Comparison of ENCODE assay signal across 11 cellular contexts in the genomic region with DNA sequence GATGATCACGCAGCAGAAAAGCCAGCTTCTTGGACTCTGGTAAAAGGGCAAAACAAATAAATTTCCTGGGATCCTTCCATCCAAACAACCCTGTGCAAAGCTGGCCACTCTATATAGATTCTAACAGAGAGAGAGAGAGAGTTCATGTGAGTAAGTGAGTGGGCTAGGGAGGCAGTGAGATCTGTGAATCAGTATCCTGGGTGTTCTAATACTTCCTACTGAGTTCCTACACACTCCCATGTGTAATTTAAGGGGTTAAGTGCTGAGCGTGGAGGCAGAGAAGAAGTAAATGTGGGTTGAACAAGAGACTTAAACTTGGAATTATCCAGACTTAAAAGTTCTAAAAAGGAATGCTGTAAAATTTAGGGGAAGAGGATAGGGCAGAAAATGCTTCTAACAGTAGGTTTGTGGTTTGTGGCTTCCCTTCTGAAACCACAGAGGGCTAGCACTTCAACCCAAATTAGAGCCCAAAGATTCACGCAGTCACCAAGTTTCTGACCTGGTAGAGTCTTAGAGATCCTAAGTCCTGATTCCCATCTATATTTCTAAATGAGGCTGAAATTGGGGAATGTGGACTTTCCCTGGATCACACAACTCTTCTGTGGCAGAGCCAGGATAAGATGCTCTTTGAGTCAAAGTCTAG.
DNase-seq lines count a peak whose midpoint lies in the region; ATAC-seq and TF ChIP-seq lines count a peak whose summit lies in the region.
"Had no signal": no experiment of that assay in that cellular context is flagged by ENCODE, and none has a peak within 500 bp of the region (broad histone marks: within the 10 kb centered on the region; RNA-seq: fewer than 3 reads in every experiment).

No MANE protein-coding gene starts in this region.

- intact Hi-C loops in left colon (cut with DNase I, micrococcal nuclease) (no loop called here), head of caudate nucleus (cut with DNase I) (no loop called here)

- TF ChIP-seq CTCF in AG10803 (conservative IDR thresholded peaks at IDR 0.05; ENCODE audit: low read length), result no peak
- no peak for TF ChIP-seq CTCF in SK-N-SH (IDR thresholded peaks at IDR 0.05)
- TF ChIP-seq CTCF in RWPE1 (conservative IDR thresholded peaks at IDR 0.05; ENCODE audit: low read depth), result no peak

- CTCF ChIA-PET in SK-N-SH (lab: Yijun Ruan, JAX), result no interaction called here
- CTCF ChIA-PET in RWPE1 (lab: Yijun Ruan, JAX), result no interaction called here

- no peak for TF ChIP-seq EP300 in SK-N-SH (IDR thresholded peaks at IDR 0.05; ENCODE audit: borderline replicate concordance in 1 of 2, low read depth in 1 of 2, low read length in 1 of 2)

- no peaks in the 10 kb centered on the region for H3K9me3 ChIP-seq in SK-N-SH
- H3K9me3 ChIP-seq: upper lobe of right lung had no signal

- no peak overlapping the region for H3K9ac ChIP-seq in SK-N-SH

- H3K4me3 ChIP-seq in AG10803 (ENCODE audit: low read length) (no peak overlapping the region), SK-N-SH (ENCODE audit: low read depth in 2 of 2, low read length in 1 of 2) (no peak overlapping the region)
- H3K4me3 ChIP-seq: upper lobe of right lung had no signal

- H3K36me3 ChIP-seq in SK-N-SH (replicated peaks in 1 of 2; ENCODE audit: control insufficient read depth in 1 of 2, insufficient read depth in 2 of 2, low read length in 1 of 2), result no peaks in the 10 kb centered on the region
- H3K36me3 ChIP-seq: upper lobe of right lung had no signal

- POLR2A ChIA-PET in SK-N-SH (lab: Yijun Ruan, JAX), result no interaction called here
- POLR2A ChIA-PET in RWPE1 (lab: Yijun Ruan, JAX; ENCODE audit: low non-redundant PET), result no interaction called here

- no peak overlapping the region; the same call in 1 of the 2 replicates for H3K4me2 ChIP-seq in SK-N-SH

- TF ChIP-seq RAD21 in SK-N-SH (IDR thresholded peaks at IDR 0.05; ENCODE audit: low read length), result no peak

- no peak overlapping the region for H3K27ac ChIP-seq in SK-N-SH (ENCODE audit: low read depth in 2 of 2, low read length in 1 of 2)
- no peak overlapping the region for H3K27ac ChIP-seq in RWPE1
- H3K27ac ChIP-seq: upper lobe of right lung had no signal

- H3F3A ChIP-seq in SK-N-SH (replicated peaks; ENCODE audit: insufficient read depth), result no peaks in the 10 kb centered on the region

- peaks cover 0 to 18% of the 10 kb centered on the region in 2 experiments; a peak in 3 of 4 replicates for H3K4me1 ChIP-seq in SK-N-SH (ENCODE audit: control insufficient read depth in 1 of 2, insufficient read depth in 2 of 2, low read depth in 1 of 2, low read length in 1 of 2)
- H3K4me1 ChIP-seq: upper lobe of right lung had no signal

- ATAC-seq in GM19438 (IDR thresholded peaks at IDR 0.05; ENCODE audit: low read depth, unreplicated experiment) (peak; percentile 56), HG03095 (IDR thresholded peaks at IDR 0.05; ENCODE audit: unreplicated experiment) (peak; percentile 64), left colon (no peak)
- ATAC-seq: natural killer cell treated with Interleukin-12 subunit alpha and Interleukin-12 subunit beta and Interleukin-15 and Interleukin-18, amount 100 ng/mL, for 72 hours; upper lobe of right lung had no signal

- no peaks in the 10 kb centered on the region for H3K79me2 ChIP-seq in SK-N-SH (ENCODE audit: insufficient read depth)

- no peaks in the 10 kb centered on the region for H3K9me2 ChIP-seq in SK-N-SH

- WGBS in SK-N-SH (ENCODE audit: low lambda C conversion rate), result 42% methylated on average over 3 of the region's 3 CpGs

- DNase-seq in AG10803 (ENCODE audit: low read depth) (peak; percentile 72), SK-N-SH (no peak), left colon (no peak), RWPE1 (ENCODE audit: low spot score) (no peak), D341Med (ENCODE audit: low spot score) (no peak), head of caudate nucleus (no peak)
- DNase-seq: NCI-H1694 treated with DMSO at 0.1 percent for 48 hours, upper lobe of right lung had no signal

- H2AFZ ChIP-seq in SK-N-SH (ENCODE audit: low read depth), result no peak overlapping the region

- H4K20me1 ChIP-seq in SK-N-SH (ENCODE audit: insufficient read depth), result no peaks in the 10 kb centered on the region

- H3K27me3 ChIP-seq in SK-N-SH (ENCODE audit: insufficient read depth), result no peaks in the 10 kb centered on the region

TF ChIP-seq in SK-N-SH, 30 proteins besides CTCF, POLR2A, EP300 and RAD21:
- TF ChIP-seq, protein P1, sequence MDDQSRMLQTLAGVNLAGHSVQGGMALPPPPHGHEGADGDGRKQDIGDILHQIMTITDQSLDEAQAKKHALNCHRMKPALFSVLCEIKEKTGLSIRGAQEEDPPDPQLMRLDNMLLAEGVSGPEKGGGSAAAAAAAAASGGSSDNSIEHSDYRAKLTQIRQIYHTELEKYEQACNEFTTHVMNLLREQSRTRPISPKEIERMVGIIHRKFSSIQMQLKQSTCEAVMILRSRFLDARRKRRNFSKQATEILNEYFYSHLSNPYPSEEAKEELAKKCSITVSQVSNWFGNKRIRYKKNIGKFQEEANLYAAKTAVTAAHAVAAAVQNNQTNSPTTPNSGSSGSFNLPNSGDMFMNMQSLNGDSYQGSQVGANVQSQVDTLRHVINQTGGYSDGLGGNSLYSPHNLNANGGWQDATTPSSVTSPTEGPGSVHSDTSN (IDR thresholded peaks at IDR 0.05), result peak; percentile 32; the same call in 1 of the 2 replicates
- no peak for TF ChIP-seq MEF2A (IDR thresholded peaks at IDR 0.05; ENCODE audit: borderline replicate concordance, low read depth)
- peak; percentile 11; the same call in 1 of the 2 replicates for TF ChIP-seq TCF12 (IDR thresholded peaks at IDR 0.05)
